In the genomic region with DNA sequence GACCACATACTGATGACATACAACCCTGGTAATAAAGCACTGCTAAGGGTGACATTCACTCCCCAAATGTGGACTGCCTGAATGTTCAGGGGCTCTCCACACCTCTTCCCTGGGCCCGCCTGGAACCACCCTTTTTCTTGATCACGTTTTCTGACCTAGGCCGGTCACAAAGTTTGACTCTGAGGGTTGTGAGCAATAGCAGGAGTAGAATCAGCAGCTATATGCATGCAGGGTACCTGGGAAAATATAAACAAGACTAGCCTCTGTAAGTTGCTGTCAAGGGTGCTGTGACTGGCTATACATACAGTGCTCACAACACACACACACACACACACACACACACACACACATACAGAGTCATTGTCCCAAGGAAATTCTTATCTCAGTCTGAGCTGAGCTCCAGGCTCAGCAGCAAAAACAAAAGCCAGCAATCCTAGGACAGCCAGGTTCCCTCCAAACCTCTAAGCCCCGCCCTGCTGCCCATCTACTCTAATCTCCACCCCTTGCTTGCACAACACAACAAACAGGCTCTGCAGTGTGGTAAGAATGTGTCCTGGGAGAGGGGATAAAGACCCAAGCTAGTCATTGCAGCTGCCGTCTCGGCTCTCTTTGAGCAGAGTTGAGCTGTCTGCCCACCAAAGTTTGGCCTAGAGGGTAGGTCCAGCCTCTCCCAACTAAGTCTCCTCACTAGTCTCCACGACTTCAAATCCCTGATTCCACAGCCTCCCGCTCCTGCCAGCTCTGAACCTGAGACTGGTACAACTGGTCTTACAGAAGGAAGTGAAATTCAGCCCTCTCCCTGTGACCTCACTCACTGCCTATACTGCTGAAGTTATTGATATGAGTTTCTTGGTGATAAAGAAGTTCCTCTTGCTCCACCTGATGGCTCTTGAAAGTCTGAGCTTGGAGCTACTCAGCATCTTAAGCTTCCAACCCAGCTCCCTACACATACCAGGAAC, we compare ENCODE assay signal across 8 cellular contexts. TPM values are rescaled to one million over a fixed set of nuclear protein-coding genes. Genes with fewer than 3 reads are reported as not detected.
DNase-seq lines count a peak whose midpoint lies in the region; TF ChIP-seq lines count a peak whose summit lies in the region.

No MANE protein-coding gene starts in this region.

- H3K9ac ChIP-seq in H9 (ENCODE audit: extremely low read depth, insufficient read length, low read length): no peak overlapping the region

- H4K8ac ChIP-seq in H9 (replicated peaks; ENCODE audit: insufficient read length, low read depth, low read length): no peak overlapping the region

- no peak overlapping the region for H2AFZ ChIP-seq in H9 (ENCODE audit: low read length)

- peaks cover 15% of the 10 kb centered on the region for H3K23me2 ChIP-seq in H9 (ENCODE audit: insufficient read length, low read depth, low read length, poor library complexity, severe bottlenecking)

- no peak overlapping the region for H2AK5ac ChIP-seq in H9 (ENCODE audit: insufficient read length, low read length)

- peaks cover 6% of the 10 kb centered on the region for H3K27me3 Mint-ChIP-seq in T-helper 1 cell treated with Interleukin-12 subunit alpha and Interleukin-12 subunit beta and Interleukin-4 antibody, amounts not matched to agents 30 μg/mL and 1 μg/mL, for 36 hours (ENCODE audit: low read depth)
- H3K27me3 Mint-ChIP-seq in H9 (ENCODE audit: low read depth): peaks cover 5% of the 10 kb centered on the region

- no peaks in the 10 kb centered on the region for H3K9me3 Mint-ChIP-seq in T-helper 1 cell treated with Interleukin-12 subunit alpha and Interleukin-12 subunit beta and Interleukin-4 antibody, amounts not matched to agents 30 μg/mL and 1 μg/mL, for 36 hours
- no peaks in the 10 kb centered on the region; a peak in 1 of 5 replicates for H3K9me3 Mint-ChIP-seq in H9

- peak overlapping the region; percentile 69 for H3K27ac Mint-ChIP-seq in T-helper 1 cell treated with Interleukin-12 subunit alpha and Interleukin-12 subunit beta and Interleukin-4 antibody, amounts not matched to agents 30 μg/mL and 1 μg/mL, for 36 hours
- H3K27ac Mint-ChIP-seq in H9: peak overlapping the region; percentile 25 to 91 (median 75)

- H3K9me3 ChIP-seq in H9 (ENCODE audit: control insufficient read depth, low read depth, low read length): no peaks in the 10 kb centered on the region
- H3K9me3 ChIP-seq in ascending aorta: no peaks in the 10 kb centered on the region

- H3K4me3 Mint-ChIP-seq in T-helper 1 cell treated with Interleukin-12 subunit alpha and Interleukin-12 subunit beta and Interleukin-4 antibody, amounts not matched to agents 30 μg/mL and 1 μg/mL, for 36 hours: peak overlapping the region; percentile 58
- H3K4me3 Mint-ChIP-seq in H9: peak overlapping the region in 1 of 2 experiments; percentile 97; a peak in 3 of 5 replicates

- no peaks in the 10 kb centered on the region for H3K79me2 ChIP-seq in H9 (ENCODE audit: insufficient read depth, low read length)

- H4K91ac ChIP-seq in H9 (ENCODE audit: insufficient read length, low read depth, low read length): no peak overlapping the region

- H3K14ac ChIP-seq in H9 (ENCODE audit: insufficient read depth, low read length): no peak overlapping the region

- no peak overlapping the region for H3K23ac ChIP-seq in H9 (ENCODE audit: insufficient read length, low read depth, low read length)

- H3K56ac ChIP-seq in H9 (ENCODE audit: insufficient read length, low read depth, low read length): no peak overlapping the region

- no peaks in the 10 kb centered on the region for H3K79me1 ChIP-seq in H9 (ENCODE audit: insufficient read depth, low read depth, low read length, poor library complexity, severe bottlenecking)

- no peak overlapping the region for H2BK5ac ChIP-seq in H9 (ENCODE audit: insufficient read length, low read length)

- peak overlapping the region; percentile 12 for H3K4me2 ChIP-seq in H9 (ENCODE audit: insufficient read depth, insufficient read length, low read length)

- no peaks in the 10 kb centered on the region; the same call in 1 of the 2 replicates for H3K27me3 ChIP-seq in H9 (ENCODE audit: insufficient read depth, low read length)
- no peaks in the 10 kb centered on the region for H3K27me3 ChIP-seq in ascending aorta

- H3K4me1 ChIP-seq in H9 (ENCODE audit: insufficient read depth, low read length) (peaks cover 37% of the 10 kb centered on the region), ascending aorta (peaks cover 27 to 60% of the 10 kb centered on the region in 2 donors)

- H3K27ac ChIP-seq in H9 (ENCODE audit: insufficient read length, low read depth, low read length) (no peak overlapping the region), ascending aorta (peak overlapping the region; percentile 76 to 92), temporal lobe (ENCODE audit: low read depth, low read length) (peak overlapping the region; percentile 17)

- no peak overlapping the region for H2BK120ac ChIP-seq in H9 (ENCODE audit: low read depth, low read length, poor library complexity, severe bottlenecking)

- H3K36me3 ChIP-seq in ascending aorta: no peaks in the 10 kb centered on the region

- peaks cover 11% of the 10 kb centered on the region for H3K36me3 Mint-ChIP-seq in T-helper 1 cell treated with Interleukin-12 subunit alpha and Interleukin-12 subunit beta and Interleukin-4 antibody, amounts not matched to agents 30 μg/mL and 1 μg/mL, for 36 hours (ENCODE audit: low read depth)
- peaks cover 3 to 26% (median 12%) of the 10 kb centered on the region in 3 experiments for H3K36me3 Mint-ChIP-seq in H9 (ENCODE audit: insufficient read depth in 1 of 3, low read depth in 3 of 3)

- no peak overlapping the region for H2BK12ac ChIP-seq in H9 (ENCODE audit: insufficient read length, low read depth, low read length)

- intact Hi-C loops in ascending aorta (cut with DNase I): loop anchor here (5.0 to 10.0 kb wide), 3 partner anchors 298 to 1011 kb away; partner anchors contain the start of genes BAHD1, INO80 and IVD

- TF ChIP-seq CTCF in H9 (conservative IDR thresholded peaks at IDR 0.05) (no peak), ascending aorta (IDR thresholded peaks at IDR 0.05) (no peak)

- H3K4me3 ChIP-seq in ascending aorta: peak overlapping the region in 1 of 2 donors; percentile 90

- no peak overlapping the region for H2BK20ac ChIP-seq in H9 (ENCODE audit: low read depth, low read length, poor library complexity, severe bottlenecking)

- no CpG with 5 or more reads among the region's 8 CpGs for WGBS in H9 (ENCODE audit: extremely low coverage, insufficient read length, low lambda C conversion rate)

- no peak overlapping the region for H2BK15ac ChIP-seq in H9 (ENCODE audit: low read depth, low read length)

- no peak overlapping the region for H3T11ph ChIP-seq in H9 (ENCODE audit: low read length)

- no peak overlapping the region for H4K5ac ChIP-seq in H9 (ENCODE audit: insufficient read length, low read depth, low read length)

- H3K4me1 Mint-ChIP-seq in T-helper 1 cell treated with Interleukin-12 subunit alpha and Interleukin-12 subunit beta and Interleukin-4 antibody, amounts not matched to agents 30 μg/mL and 1 μg/mL, for 36 hours (ENCODE audit: low read depth): peaks cover 50% of the 10 kb centered on the region
- peaks cover 68 to 82% of the 10 kb centered on the region in 2 experiments for H3K4me1 Mint-ChIP-seq in H9

- H3K4ac ChIP-seq in H9 (ENCODE audit: low read depth, low read length): no peak overlapping the region

- H3K18ac ChIP-seq in H9 (ENCODE audit: insufficient read length, low read depth, low read length): no peak overlapping the region

- no peak for DNase-seq in T-helper 1 cell
- DNase-seq in H9: peak; percentile 91
- DNase-seq in NCI-H2196 treated with DMSO at 0.1 percent for 48 hours (lab: John Stamatoyannopoulos, UW; ENCODE audit: unreplicated experiment): peak; percentile 33
- DNase-seq in ascending aorta (ENCODE audit: low spot score in 2 of 2): peak; percentile 58 to 84
- DNase-seq in kidney tubule cell (ENCODE audit: low spot score): peak; percentile 63
- DNase-seq in T-helper 9 cell: no peak

- H4K20me1 ChIP-seq in H9 (ENCODE audit: control insufficient read depth, insufficient read depth, insufficient read length): no peaks in the 10 kb centered on the region

RNA-seq across cellular contexts. Expression of gene BMF, which starts 2.2 kb away (rescaled TPM):
- total RNA-seq in H9 (2021) (13.2 and 15.0 TPM in 2 replicates), ascending aorta (2.2 TPM), temporal lobe (4.2 TPM)

RNA-seq across cellular contexts. Expression of gene BUB1B, which starts 54.4 kb away (rescaled TPM):
- total RNA-seq in H9 (2021) (83.2 and 86.5 TPM in 2 replicates), ascending aorta (not detected), temporal lobe (3.0 TPM)

Comparison
In these comparisons a context has a peak if more than half of its experiments do, and no peak if none do; other contexts are left out.
1. DNase-seq: peak in H9 (single experiment), NCI-H2196 treated with DMSO at 0.1 percent for 48 hours (single experiment), ascending aorta (2 of 2) and kidney tubule cell (single experiment); none in T-helper 1 cell (0 of 5) and T-helper 9 cell (single experiment).
2. RNA of gene BUB1B, which starts 54.4 kb away (total RNA-seq): 83.2 to 86.5 TPM in H9; 3.0 TPM in temporal lobe (single experiment) and not detected in ascending aorta (single experiment); every median in the first group is over 10 times any median in the second.